1 cellular context compared by ENCODE assay signal in genomic region chr5:62431735-62432617, GRCh38.
TF ChIP-seq lines count a peak whose summit lies in the region.

No MANE protein-coding gene starts in this region.

TF ChIP-seq in SK-N-SH treated with all-trans-retinoic acid at 6 μM for 48 hours, 23 proteins besides CTCF, POLR2A, EP300 and RAD21 (continued from another document):
- no peak for TF ChIP-seq POU6F1 (CRISPR knock-in tag; IDR thresholded peaks at IDR 0.05; ENCODE audit: borderline replicate concordance, low read depth)
- no peak for TF ChIP-seq SNAI2 (CRISPR knock-in tag; IDR thresholded peaks at IDR 0.05)
- no peak for TF ChIP-seq BACH2 (CRISPR knock-in tag; IDR thresholded peaks at IDR 0.05; ENCODE audit: borderline replicate concordance)
